In genomic region chrX:110425222-110425621, GRCh38 we compare ENCODE assay signal across 25 cellular contexts.
DNase-seq lines count a peak whose midpoint lies in the region; ATAC-seq lines count a peak whose summit lies in the region.
"Had no signal": no experiment of that assay in that cellular context is flagged by ENCODE, and none has a peak within 500 bp of the region (broad histone marks: within the 10 kb centered on the region; RNA-seq: fewer than 3 reads in every experiment).

No MANE protein-coding gene starts in this region.

- ATAC-seq in GM19324 (IDR thresholded peaks at IDR 0.05; ENCODE audit: low FRiP score, unreplicated experiment) = no peak
- ATAC-seq: body of pancreas; gastrocnemius medialis; left cardiac atrium; PC-3; stimulated activated memory B cell treated with anti-CD40 and anti-IgM and Interleukin-4, amounts not matched to agents 10 μg/mL and 1 μg/mL and 100 μg/mL, for 72 hours had no signal

- DNase-seq in ELF-1 (ENCODE audit: low read depth, low spot score) (peak; percentile 14), NCI-H1417 treated with DMSO at 0.1 percent for 48 hours (lab: John Stamatoyannopoulos, UW) (peak; percentile 18), NCI-H748 treated with DMSO at 0.1 percent for 48 hours (lab: John Stamatoyannopoulos, UW) (peak; percentile 88), fibroblast of gingiva (ENCODE audit: low read depth) (peak; percentile 67), germinal center (ENCODE audit: low spot score) (no peak), hippocampal formation (lab: John Stamatoyannopoulos, UW) (no peak)
- no peak for DNase-seq in activated T-cell treated with anti-CD3 and anti-CD28 coated beads, Interleukin-2, amount 50 U/mL, for 1 hour
- DNase-seq: activated CD4-positive, alpha-beta memory T cell treated with anti-CD3 and anti-CD28 coated beads for 36 hours; activated CD4-positive, alpha-beta T cell treated with anti-CD3 and anti-CD28 coated beads for 1 hour; activated naive CD4-positive, alpha-beta T cell treated with Interleukin-2 at 50 U/mL for 16 hours; body of pancreas; cerebellar nuclear complex; esophagus squamous epithelium; gastrocnemius medialis; immature natural killer cell; IMR-90; left cardiac atrium; NCI-H1930; nephron progenitor cell; NK-92 treated with Interleukin-12 subunit alpha and Interleukin-12 subunit beta, amount 100 ng/mL, for 24 hours; ovary; PC-3; stimulated activated CD4-positive, alpha-beta T cell treated with anti-CD3 and anti-CD28 coated beads, Interleukin-15, amount 100 ng/mL, for 24 hours had no signal

Comparison
In these comparisons a context has a peak if more than half of its experiments do, and no peak if none do; other contexts are left out.
1. DNase-seq: peak in ELF-1 (single experiment), NCI-H1417 treated with DMSO at 0.1 percent for 48 hours (single experiment), NCI-H748 treated with DMSO at 0.1 percent for 48 hours (single experiment) and fibroblast of gingiva (single experiment); none in activated T-cell treated with anti-CD3 and anti-CD28 coated beads, Interleukin-2, amount 50 U/mL, for 1 hour (single experiment), germinal center (single experiment) and hippocampal formation (0 of 2).